Comparison of ENCODE assay signal across 30 cellular contexts in genomic region chr2:29662841-29663240, GRCh38.
A peak's percentile ranks its signal among the peaks of the same experiment; 100 is the strongest.
DNase-seq lines count a peak whose midpoint lies in the region; ATAC-seq and TF ChIP-seq lines count a peak whose summit lies in the region.
"Had no signal": no experiment of that assay in that cellular context is flagged by ENCODE, and none has a peak within 500 bp of the region (broad histone marks: within the 10 kb centered on the region; RNA-seq: fewer than 3 reads in every experiment).

No MANE protein-coding gene starts in this region.

- TF ChIP-seq CTCF in AG10803 (conservative IDR thresholded peaks at IDR 0.05; ENCODE audit: low read length) = no peak

- DNase-seq in AG10803 (ENCODE audit: low read depth) = peak; percentile 7
- peak; percentile 3 for DNase-seq in NCI-H226
- peak; percentile 26 for DNase-seq in epithelial cell of prostate (ENCODE audit: low read depth, low spot score)
- peak; percentile 20 for DNase-seq in skeletal muscle cell (ENCODE audit: low read depth)
- DNase-seq in erythroblast (lab: John Stamatoyannopoulos, UW) = no peak
- DNase-seq in DMS 273 (lab: John Stamatoyannopoulos, UW; ENCODE audit: unreplicated experiment) = no peak
- DNase-seq: activated CD4-positive, alpha-beta T cell treated with anti-CD3 and anti-CD28 coated beads, Interleukin-2, amount 50 U/mL, for 48 hours; activated naive CD8-positive, alpha-beta T cell treated with anti-CD3 and anti-CD28 coated beads, Interleukin-2, amount 50 U/mL, for 24 hours; activated T-cell treated with anti-CD3 and anti-CD28 coated beads, Interleukin-2, amount 50 U/mL, for 72 hours; C1 segment of cervical spinal cord; Caco-2; DMS79; GF-D8; KBM-7; MG63; NCI-H1105 treated with DMSO at 0.1 percent for 48 hours; NCI-H187 treated with DMSO at 0.1 percent for 48 hours; NCI-H2171; NCI-H524; nephron progenitor cell; OCI-M1; ovary; stimulated activated CD4-positive, alpha-beta T cell treated with anti-CD3 and anti-CD28 coated beads, Interleukin-1b, Interleukin-23, amount 100 ng/mL, for 48 hours; T-helper 17 cell had no signal

- H3K27ac ChIP-seq in epithelial cell of prostate = peak overlapping the region; percentile 84
- H3K27ac ChIP-seq: ovary, thoracic aorta had no signal

- ATAC-seq in GM19328 (IDR thresholded peaks at IDR 0.05; ENCODE audit: unreplicated experiment) = no peak
- no peak for ATAC-seq in GM18517 (IDR thresholded peaks at IDR 0.05; ENCODE audit: unreplicated experiment)
- ATAC-seq: activated CD4-positive, CD25-positive, alpha-beta regulatory T cell treated with anti-CD3 and anti-CD28 coated beads, Interleukin-2, amount 50 U/mL, for 24 hours; activated naive CD8-positive, alpha-beta T cell treated with anti-CD3 and anti-CD28 coated beads, Interleukin-2, amount 50 U/mL, for 24 hours; activated T-cell treated with anti-CD3 and anti-CD28 coated beads, Interleukin-2, amount 50 U/mL, for 72 hours; left lobe of liver; Right ventricle myocardium inferior; T-helper 17 cell had no signal

- H3K4me3 ChIP-seq in AG10803 (ENCODE audit: low read length) (no peak overlapping the region), skeletal muscle cell (ENCODE audit: low read depth, low read length) (no peak overlapping the region)
- H3K4me3 ChIP-seq: MG63, ovary, thoracic aorta had no signal

- TF ChIP-seq POLR2A in erythroblast (IDR thresholded peaks at IDR 0.05; ENCODE audit: low read length) = no peak

Comparison
In these comparisons a context has a peak if more than half of its experiments do, and no peak if none do; other contexts are left out.
1. DNase-seq: peak in AG10803 (single experiment), NCI-H226 (single experiment), epithelial cell of prostate (single experiment) and skeletal muscle cell (single experiment); none in erythroblast (0 of 2) and DMS 273 (single experiment).